ENCODE assay signal across 8 cellular contexts in genomic region chr19:3343619-3344502, GRCh38. TPM values are rescaled to one million over a fixed set of nuclear protein-coding genes. Genes with fewer than 3 reads are reported as not detected.
DNase-seq lines count a peak whose midpoint lies in the region; ATAC-seq and TF ChIP-seq lines count a peak whose summit lies in the region.

No MANE protein-coding gene starts in this region.

- DNase-seq in GM06990 (ENCODE audit: extremely low read depth, insufficient read length) (no peak), NCI-H1436 (lab: John Stamatoyannopoulos, UW) (peak; percentile 62), natural killer cell (no peak), KG1 (lab: John Stamatoyannopoulos, UW) (no peak), NCI-H2227 treated with DMSO at 0.1 percent for 48 hours (lab: John Stamatoyannopoulos, UW) (no peak)
- peak; percentile 54 to 61 for DNase-seq in activated CD4-positive, alpha-beta T cell treated with anti-CD3 and anti-CD28 coated beads, Interleukin-2, amount 50 U/mL, for 48 hours

- H3K27me3 Mint-ChIP-seq in natural killer cell (ENCODE audit: low read depth in 2 of 2): no peaks in the 10 kb centered on the region

- H3K4me1 Mint-ChIP-seq in natural killer cell: peaks cover 1 to 2% of the 10 kb centered on the region in 2 donors

- no peaks in the 10 kb centered on the region for H3K36me3 ChIP-seq in GM06990 (ENCODE audit: control insufficient read depth, insufficient read depth, low read length)

- no peaks in the 10 kb centered on the region for H3K9me3 Mint-ChIP-seq in natural killer cell

- H3K27ac Mint-ChIP-seq in natural killer cell: no peak overlapping the region

- H3K36me3 Mint-ChIP-seq in natural killer cell: no peaks in the 10 kb centered on the region

- H3K27me3 ChIP-seq in GM06990 (replicated peaks; ENCODE audit: control insufficient read depth, insufficient read depth, low read length): no peaks in the 10 kb centered on the region; the same call in 1 of the 2 replicates

- peak; percentile 13 for TF ChIP-seq CTCF in GM06990 (IDR thresholded peaks at IDR 0.05; ENCODE audit: insufficient read depth, low read length, poor library complexity, severe bottlenecking)
- TF ChIP-seq CTCF in natural killer cell (IDR thresholded peaks at IDR 0.05): no peak

- H3K4me3 ChIP-seq in GM06990 (replicated peaks; ENCODE audit: low read depth, low read length): peak overlapping the region; percentile 62

- intact Hi-C loops in natural killer cell (cut with micrococcal nuclease): no loop called here

- ATAC-seq in esophagus mucosa (peak; percentile 91), natural killer cell (peak; percentile 74 to 83 (median 75)), GM21447 (IDR thresholded peaks at IDR 0.05; ENCODE audit: unreplicated experiment) (no peak)

- H3K4me3 Mint-ChIP-seq in natural killer cell: no peak overlapping the region

RNA-seq across cellular contexts. Expression of gene NFIC, which starts 22.5 kb away (rescaled TPM):
- total RNA-seq in esophagus mucosa: 68.2 TPM
- 10 to 100 TPM; 18.5 to 22.2 (median 20.6) TPM for total RNA-seq in natural killer cell

Comparison
In these comparisons a context has a peak if more than half of its experiments do, and no peak if none do; other contexts are left out.
1. DNase-seq: peak in NCI-H1436 (single experiment) and activated CD4-positive, alpha-beta T cell treated with anti-CD3 and anti-CD28 coated beads, Interleukin-2, amount 50 U/mL, for 48 hours (2 of 2); none in GM06990 (single experiment), natural killer cell (single experiment), KG1 (single experiment) and NCI-H2227 treated with DMSO at 0.1 percent for 48 hours (single experiment).